1 cellular context compared by ENCODE assay signal in the genomic region with DNA sequence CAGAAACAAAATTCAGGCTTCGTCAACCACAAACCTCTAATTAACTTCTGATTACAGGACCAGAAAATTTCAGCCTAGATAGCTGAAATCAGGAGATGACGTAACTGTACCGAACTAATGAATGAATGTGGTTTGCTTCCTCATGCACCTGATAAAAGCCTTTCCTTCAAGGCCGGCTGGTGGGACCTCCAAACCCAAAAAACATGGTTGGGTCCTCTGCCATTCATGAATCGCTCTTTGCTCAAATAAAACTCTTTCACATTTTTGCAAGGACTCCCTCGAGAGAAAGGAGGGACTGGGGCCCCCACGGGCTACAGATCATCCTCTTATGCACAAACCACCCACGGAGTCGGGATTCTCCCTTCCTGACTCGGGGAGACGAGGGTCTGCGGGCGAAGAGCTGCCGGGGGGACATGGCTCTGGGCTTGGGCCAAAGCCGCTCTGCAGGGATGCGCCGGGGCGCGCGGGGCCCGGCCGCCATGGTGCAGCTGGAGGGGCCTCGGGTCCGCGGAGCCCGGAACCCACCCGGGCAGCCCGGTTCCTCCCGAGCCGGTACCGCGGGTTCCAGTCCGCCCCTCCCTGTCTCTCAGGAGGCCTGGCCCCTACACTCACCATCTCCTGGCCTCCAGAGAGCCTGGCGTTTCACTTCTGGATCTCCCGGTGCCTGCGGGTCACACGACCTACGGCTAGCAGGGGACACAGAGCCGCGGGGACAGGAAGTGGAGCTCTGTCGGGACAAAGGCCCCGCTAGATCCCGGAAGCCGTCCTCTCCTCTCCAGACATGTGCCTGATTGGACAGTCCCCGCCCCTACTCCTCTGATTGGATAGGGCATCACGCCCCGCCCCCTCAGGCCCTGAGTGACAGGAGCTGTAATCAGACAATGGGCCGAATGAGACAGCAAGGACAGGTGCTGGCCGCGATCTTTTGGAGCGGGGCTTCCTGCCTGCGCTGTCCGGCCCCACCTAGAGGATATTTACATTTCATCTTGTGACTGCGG.
TF ChIP-seq lines count a peak whose summit lies in the region.

ZNF195 (minus strand) TSS at position 721 of the 998 bp plus-strand sequence; CDS start at position 615, 106 bp downstream.

TF ChIP-seq in K562, 482 proteins besides CTCF, POLR2A, EP300 and RAD21 (continued from another document and continues in another):
- TF ChIP-seq CLOCK (CRISPR knock-in tag; IDR thresholded peaks at IDR 0.05; ENCODE audit: borderline replicate concordance) (no peak), NCOA6 (IDR thresholded peaks at IDR 0.05) (no peak), ZNF217 (CRISPR knock-in tag; IDR thresholded peaks at IDR 0.05) (no peak), LCOR (CRISPR knock-in tag; IDR thresholded peaks at IDR 0.05) (peak; percentile 80; the same call in 1 of the 2 replicates), ZNF354B (CRISPR knock-in tag; IDR thresholded peaks at IDR 0.05) (no peak), CREB5 (CRISPR knock-in tag; IDR thresholded peaks at IDR 0.05) (no peak), TRIM28 (IDR thresholded peaks at IDR 0.05) (peak; percentile 37; the same call in 1 of the 2 replicates), CHD4 (IDR thresholded peaks at IDR 0.05; ENCODE audit: insufficient read depth, insufficient replicate concordance, low read depth, low read length, poor library complexity, severe bottlenecking) (no peak), NR2C1 (IDR thresholded peaks at IDR 0.05) (peak; percentile 60), NR2C1 (tag; IDR thresholded peaks at IDR 0.05) (peak; percentile 75; the same call in 1 of the 2 replicates), TAF15 (IDR thresholded peaks at IDR 0.05; ENCODE audit: low read depth, low read length) (no peak), HNRNPK (IDR thresholded peaks at IDR 0.05; ENCODE audit: low read depth, low read length, poor library complexity, severe bottlenecking) (no peak), ARID1B (IDR thresholded peaks at IDR 0.05) (0 out of 2 replicates have a peak, but pooled peaks have one; percentile 5), HBP1 (CRISPR knock-in tag; IDR thresholded peaks at IDR 0.05) (no peak), POLR2G (IDR thresholded peaks at IDR 0.05; ENCODE audit: low read depth, low read length) (peak; percentile 98), ZNF197 (CRISPR knock-in tag; IDR thresholded peaks at IDR 0.05; ENCODE audit: low read depth) (no peak), TBP (optimal IDR thresholded peaks at IDR 0.05; ENCODE audit: low read depth, low read length) (peak; percentile 92)
- TF ChIP-seq, protein P1, sequence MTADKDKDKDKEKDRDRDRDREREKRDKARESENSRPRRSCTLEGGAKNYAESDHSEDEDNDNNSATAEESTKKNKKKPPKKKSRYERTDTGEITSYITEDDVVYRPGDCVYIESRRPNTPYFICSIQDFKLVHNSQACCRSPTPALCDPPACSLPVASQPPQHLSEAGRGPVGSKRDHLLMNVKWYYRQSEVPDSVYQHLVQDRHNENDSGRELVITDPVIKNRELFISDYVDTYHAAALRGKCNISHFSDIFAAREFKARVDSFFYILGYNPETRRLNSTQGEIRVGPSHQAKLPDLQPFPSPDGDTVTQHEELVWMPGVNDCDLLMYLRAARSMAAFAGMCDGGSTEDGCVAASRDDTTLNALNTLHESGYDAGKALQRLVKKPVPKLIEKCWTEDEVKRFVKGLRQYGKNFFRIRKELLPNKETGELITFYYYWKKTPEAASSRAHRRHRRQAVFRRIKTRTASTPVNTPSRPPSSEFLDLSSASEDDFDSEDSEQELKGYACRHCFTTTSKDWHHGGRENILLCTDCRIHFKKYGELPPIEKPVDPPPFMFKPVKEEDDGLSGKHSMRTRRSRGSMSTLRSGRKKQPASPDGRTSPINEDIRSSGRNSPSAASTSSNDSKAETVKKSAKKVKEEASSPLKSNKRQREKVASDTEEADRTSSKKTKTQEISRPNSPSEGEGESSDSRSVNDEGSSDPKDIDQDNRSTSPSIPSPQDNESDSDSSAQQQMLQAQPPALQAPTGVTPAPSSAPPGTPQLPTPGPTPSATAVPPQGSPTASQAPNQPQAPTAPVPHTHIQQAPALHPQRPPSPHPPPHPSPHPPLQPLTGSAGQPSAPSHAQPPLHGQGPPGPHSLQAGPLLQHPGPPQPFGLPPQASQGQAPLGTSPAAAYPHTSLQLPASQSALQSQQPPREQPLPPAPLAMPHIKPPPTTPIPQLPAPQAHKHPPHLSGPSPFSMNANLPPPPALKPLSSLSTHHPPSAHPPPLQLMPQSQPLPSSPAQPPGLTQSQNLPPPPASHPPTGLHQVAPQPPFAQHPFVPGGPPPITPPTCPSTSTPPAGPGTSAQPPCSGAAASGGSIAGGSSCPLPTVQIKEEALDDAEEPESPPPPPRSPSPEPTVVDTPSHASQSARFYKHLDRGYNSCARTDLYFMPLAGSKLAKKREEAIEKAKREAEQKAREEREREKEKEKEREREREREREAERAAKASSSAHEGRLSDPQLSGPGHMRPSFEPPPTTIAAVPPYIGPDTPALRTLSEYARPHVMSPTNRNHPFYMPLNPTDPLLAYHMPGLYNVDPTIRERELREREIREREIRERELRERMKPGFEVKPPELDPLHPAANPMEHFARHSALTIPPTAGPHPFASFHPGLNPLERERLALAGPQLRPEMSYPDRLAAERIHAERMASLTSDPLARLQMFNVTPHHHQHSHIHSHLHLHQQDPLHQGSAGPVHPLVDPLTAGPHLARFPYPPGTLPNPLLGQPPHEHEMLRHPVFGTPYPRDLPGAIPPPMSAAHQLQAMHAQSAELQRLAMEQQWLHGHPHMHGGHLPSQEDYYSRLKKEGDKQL (CRISPR knock-in tag; IDR thresholded peaks at IDR 0.05; ENCODE audit: borderline replicate concordance): 0 out of 2 replicates have a peak, but pooled peaks have one; percentile 21
- TF ChIP-seq, protein P2, sequence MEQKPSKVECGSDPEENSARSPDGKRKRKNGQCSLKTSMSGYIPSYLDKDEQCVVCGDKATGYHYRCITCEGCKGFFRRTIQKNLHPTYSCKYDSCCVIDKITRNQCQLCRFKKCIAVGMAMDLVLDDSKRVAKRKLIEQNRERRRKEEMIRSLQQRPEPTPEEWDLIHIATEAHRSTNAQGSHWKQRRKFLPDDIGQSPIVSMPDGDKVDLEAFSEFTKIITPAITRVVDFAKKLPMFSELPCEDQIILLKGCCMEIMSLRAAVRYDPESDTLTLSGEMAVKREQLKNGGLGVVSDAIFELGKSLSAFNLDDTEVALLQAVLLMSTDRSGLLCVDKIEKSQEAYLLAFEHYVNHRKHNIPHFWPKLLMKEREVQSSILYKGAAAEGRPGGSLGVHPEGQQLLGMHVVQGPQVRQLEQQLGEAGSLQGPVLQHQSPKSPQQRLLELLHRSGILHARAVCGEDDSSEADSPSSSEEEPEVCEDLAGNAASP (IDR thresholded peaks at IDR 0.05): no peak
- TF ChIP-seq, protein P3, sequence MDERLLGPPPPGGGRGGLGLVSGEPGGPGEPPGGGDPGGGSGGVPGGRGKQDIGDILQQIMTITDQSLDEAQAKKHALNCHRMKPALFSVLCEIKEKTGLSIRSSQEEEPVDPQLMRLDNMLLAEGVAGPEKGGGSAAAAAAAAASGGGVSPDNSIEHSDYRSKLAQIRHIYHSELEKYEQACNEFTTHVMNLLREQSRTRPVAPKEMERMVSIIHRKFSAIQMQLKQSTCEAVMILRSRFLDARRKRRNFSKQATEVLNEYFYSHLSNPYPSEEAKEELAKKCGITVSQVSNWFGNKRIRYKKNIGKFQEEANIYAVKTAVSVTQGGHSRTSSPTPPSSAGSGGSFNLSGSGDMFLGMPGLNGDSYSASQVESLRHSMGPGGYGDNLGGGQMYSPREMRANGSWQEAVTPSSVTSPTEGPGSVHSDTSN (CRISPR knock-in tag; IDR thresholded peaks at IDR 0.05; ENCODE audit: low read depth): peak; percentile 97
- TF ChIP-seq, protein P3 (tag; conservative IDR thresholded peaks at IDR 0.05; ENCODE audit: low read depth): peak; percentile 98
- TF ChIP-seq, protein P4, sequence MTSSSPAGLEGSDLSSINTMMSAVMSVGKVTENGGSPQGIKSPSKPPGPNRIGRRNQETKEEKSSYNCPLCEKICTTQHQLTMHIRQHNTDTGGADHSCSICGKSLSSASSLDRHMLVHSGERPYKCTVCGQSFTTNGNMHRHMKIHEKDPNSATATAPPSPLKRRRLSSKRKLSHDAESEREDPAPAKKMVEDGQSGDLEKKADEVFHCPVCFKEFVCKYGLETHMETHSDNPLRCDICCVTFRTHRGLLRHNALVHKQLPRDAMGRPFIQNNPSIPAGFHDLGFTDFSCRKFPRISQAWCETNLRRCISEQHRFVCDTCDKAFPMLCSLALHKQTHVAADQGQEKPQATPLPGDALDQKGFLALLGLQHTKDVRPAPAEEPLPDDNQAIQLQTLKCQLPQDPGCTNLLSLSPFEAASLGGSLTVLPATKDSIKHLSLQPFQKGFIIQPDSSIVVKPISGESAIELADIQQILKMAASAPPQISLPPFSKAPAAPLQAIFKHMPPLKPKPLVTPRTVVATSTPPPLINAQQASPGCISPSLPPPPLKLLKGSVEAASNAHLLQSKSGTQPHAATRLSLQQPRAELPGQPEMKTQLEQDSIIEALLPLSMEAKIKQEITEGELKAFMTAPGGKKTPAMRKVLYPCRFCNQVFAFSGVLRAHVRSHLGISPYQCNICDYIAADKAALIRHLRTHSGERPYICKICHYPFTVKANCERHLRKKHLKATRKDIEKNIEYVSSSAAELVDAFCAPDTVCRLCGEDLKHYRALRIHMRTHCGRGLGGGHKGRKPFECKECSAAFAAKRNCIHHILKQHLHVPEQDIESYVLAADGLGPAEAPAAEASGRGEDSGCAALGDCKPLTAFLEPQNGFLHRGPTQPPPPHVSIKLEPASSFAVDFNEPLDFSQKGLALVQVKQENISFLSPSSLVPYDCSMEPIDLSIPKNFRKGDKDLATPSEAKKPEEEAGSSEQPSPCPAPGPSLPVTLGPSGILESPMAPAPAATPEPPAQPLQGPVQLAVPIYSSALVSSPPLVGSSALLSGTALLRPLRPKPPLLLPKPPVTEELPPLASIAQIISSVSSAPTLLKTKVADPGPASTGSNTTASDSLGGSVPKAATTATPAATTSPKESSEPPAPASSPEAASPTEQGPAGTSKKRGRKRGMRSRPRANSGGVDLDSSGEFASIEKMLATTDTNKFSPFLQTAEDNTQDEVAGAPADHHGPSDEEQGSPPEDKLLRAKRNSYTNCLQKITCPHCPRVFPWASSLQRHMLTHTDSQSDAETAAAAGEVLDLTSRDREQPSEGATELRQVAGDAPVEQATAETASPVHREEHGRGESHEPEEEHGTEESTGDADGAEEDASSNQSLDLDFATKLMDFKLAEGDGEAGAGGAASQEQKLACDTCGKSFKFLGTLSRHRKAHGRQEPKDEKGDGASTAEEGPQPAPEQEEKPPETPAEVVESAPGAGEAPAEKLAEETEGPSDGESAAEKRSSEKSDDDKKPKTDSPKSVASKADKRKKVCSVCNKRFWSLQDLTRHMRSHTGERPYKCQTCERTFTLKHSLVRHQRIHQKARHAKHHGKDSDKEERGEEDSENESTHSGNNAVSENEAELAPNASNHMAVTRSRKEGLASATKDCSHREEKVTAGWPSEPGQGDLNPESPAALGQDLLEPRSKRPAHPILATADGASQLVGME (CRISPR knock-in tag; IDR thresholded peaks at IDR 0.05): no peak
